ENCODE assay signal across 9 cellular contexts in genomic region chr17:39210093-39210434, GRCh38. TPM values are rescaled to one million over a fixed set of nuclear protein-coding genes. Genes with fewer than 3 reads are reported as not detected.
DNase-seq lines count a peak whose midpoint lies in the region; ATAC-seq and TF ChIP-seq lines count a peak whose summit lies in the region.
"Had no signal": no experiment of that assay in that cellular context is flagged by ENCODE, and none has a peak within 500 bp of the region (broad histone marks: within the 10 kb centered on the region; RNA-seq: fewer than 3 reads in every experiment).

No MANE protein-coding gene starts in this region.

- H3K9me3 Mint-ChIP-seq in activated naive CD4-positive, alpha-beta T cell treated with anti-CD3 and anti-CD28 coated beads, Interleukin-2, amount 10 ng/mL, durations not matched to agents 7 days and 5 days, result no peaks in the 10 kb centered on the region
- H3K9me3 Mint-ChIP-seq in memory B cell, result no peaks in the 10 kb centered on the region
- no peaks in the 10 kb centered on the region for H3K9me3 Mint-ChIP-seq in type B pancreatic cell

- no peak overlapping the region for H3K27ac Mint-ChIP-seq in activated naive CD4-positive, alpha-beta T cell treated with anti-CD3 and anti-CD28 coated beads, Interleukin-2, amount 10 ng/mL, durations not matched to agents 7 days and 5 days
- H3K27ac Mint-ChIP-seq in memory B cell (no peak overlapping the region), type B pancreatic cell (no peak overlapping the region)

- H3K27ac ChIP-seq in breast epithelium, result peak overlapping the region; percentile 88 to 89

- no peak for TF ChIP-seq POLR2A in breast epithelium (IDR thresholded peaks at IDR 0.05)

- H3K27me3 Mint-ChIP-seq in activated naive CD4-positive, alpha-beta T cell treated with anti-CD3 and anti-CD28 coated beads, Interleukin-2, amount 10 ng/mL, durations not matched to agents 7 days and 5 days, result peaks cover 74% of the 10 kb centered on the region
- peaks cover 11% of the 10 kb centered on the region for H3K27me3 Mint-ChIP-seq in memory B cell
- H3K27me3 Mint-ChIP-seq in type B pancreatic cell, result peaks cover 60% of the 10 kb centered on the region

- H3K27me3 ChIP-seq in breast epithelium, result no peaks in the 10 kb centered on the region

- no peak for TF ChIP-seq CTCF in breast epithelium (IDR thresholded peaks at IDR 0.05)
- TF ChIP-seq CTCF in type B pancreatic cell (conservative IDR thresholded peaks at IDR 0.05), result no peak

- H3K9me3 ChIP-seq in breast epithelium, result no peaks in the 10 kb centered on the region

- H3K4me3 Mint-ChIP-seq in activated naive CD4-positive, alpha-beta T cell treated with anti-CD3 and anti-CD28 coated beads, Interleukin-2, amount 10 ng/mL, durations not matched to agents 7 days and 5 days, result peak overlapping the region; percentile 45
- H3K4me3 Mint-ChIP-seq in memory B cell (peak overlapping the region; percentile 72), type B pancreatic cell (peak overlapping the region; percentile 52)

- ATAC-seq in memory B cell (ENCODE audit: low read depth) (no peak), HG03280 (IDR thresholded peaks at IDR 0.05; ENCODE audit: unreplicated experiment) (no peak)
- ATAC-seq: K562 had no signal

- intact Hi-C loops in breast epithelium (cut with DNase I; ENCODE audit: low total_unique reads), result no loop called here

- DNase-seq in activated naive CD4-positive, alpha-beta T cell treated with anti-CD3 and anti-CD28 coated beads, Interleukin-2, amount 10 ng/mL, durations not matched to agents 7 days and 5 days, result no peak
- DNase-seq in activated naive CD4-positive, alpha-beta T cell (lab: John Stamatoyannopoulos, UW), result no peak
- DNase-seq in breast epithelium (ENCODE audit: low spot score in 2 of 2), result no peak
- no peak for DNase-seq in memory B cell (ENCODE audit: low spot score in 2 of 2)
- no peak for DNase-seq in type B pancreatic cell (ENCODE audit: extremely low spot score, unreplicated experiment)
- DNase-seq in NCI-H774 (lab: John Stamatoyannopoulos, UW), result no peak
- DNase-seq in COR-L47 (lab: John Stamatoyannopoulos, UW), result no peak

- CTCF ChIA-PET in activated naive CD4-positive, alpha-beta T cell treated with anti-CD3 and anti-CD28 coated beads, Interleukin-2, amount 10 ng/mL, durations not matched to agents 7 days and 5 days (lab: Charles Lee), result interaction anchor here (6.1 to 8.2 kb wide), 3 partner anchors 22 to 35 kb away, joined by 74 to 162 read pairs (median 81); no protein-coding TSS in a partner anchor

- peaks cover 9 to 36% of the 10 kb centered on the region in 2 donors for H3K4me1 ChIP-seq in breast epithelium

- H3K4me3 ChIP-seq in breast epithelium, result peak overlapping the region; percentile 35 to 61 (median 36)
- H3K4me3 ChIP-seq: K562 had no signal

- no peaks in the 10 kb centered on the region for H3K36me3 Mint-ChIP-seq in activated naive CD4-positive, alpha-beta T cell treated with anti-CD3 and anti-CD28 coated beads, Interleukin-2, amount 10 ng/mL, durations not matched to agents 7 days and 5 days
- H3K36me3 Mint-ChIP-seq in memory B cell, result peaks cover under 1% of the 10 kb centered on the region
- no peaks in the 10 kb centered on the region for H3K36me3 Mint-ChIP-seq in type B pancreatic cell

- no peaks in the 10 kb centered on the region for H3K36me3 ChIP-seq in breast epithelium

- peaks cover 31% of the 10 kb centered on the region for H3K4me1 Mint-ChIP-seq in activated naive CD4-positive, alpha-beta T cell treated with anti-CD3 and anti-CD28 coated beads, Interleukin-2, amount 10 ng/mL, durations not matched to agents 7 days and 5 days
- peaks cover 29% of the 10 kb centered on the region for H3K4me1 Mint-ChIP-seq in memory B cell
- peaks cover 5% of the 10 kb centered on the region for H3K4me1 Mint-ChIP-seq in type B pancreatic cell (ENCODE audit: unreplicated experiment)

RNA-seq across cellular contexts. Expression of gene RPL19, which starts 10.0 kb away (rescaled TPM):
- total RNA-seq in breast epithelium, result 1,000 to 10,000 TPM; 2,817 to 3,666 (median 3,432) TPM
- total RNA-seq in type B pancreatic cell (ENCODE audit: low replicate concordance), result 1,605 and 1,703 TPM in 2 replicates

RNA-seq across cellular contexts. Expression of gene CACNB1, which starts 12.6 kb away (rescaled TPM):
- total RNA-seq in breast epithelium (10 to 100 TPM; 12.8 to 21.2 (median 13.9) TPM), type B pancreatic cell (ENCODE audit: low replicate concordance) (1.8 and 9.5 TPM in 2 replicates)

RNA-seq across cellular contexts. Expression of gene STAC2, which starts 15.7 kb away (rescaled TPM):
- 100 to 1,000 TPM in 1 of 3 donors, 10 to 100 TPM in 1, not detected in 1; 26.5 to 121 TPM for total RNA-seq in breast epithelium
- total RNA-seq in type B pancreatic cell (ENCODE audit: low replicate concordance), result 1.5 TPM in 1 of 2 replicates, not detected in the other
- total RNA-seq: K562 had no signal

RNA-seq across cellular contexts. Expression of gene ARL5C, which starts 44.1 kb away (rescaled TPM):
- total RNA-seq in breast epithelium, result not detected
- not detected in 2 replicates for total RNA-seq in type B pancreatic cell (ENCODE audit: low replicate concordance)
- total RNA-seq: K562 had no signal

RNA-seq across cellular contexts. Expression of gene PLXDC1, which starts 58.6 kb away (rescaled TPM):
- total RNA-seq in breast epithelium, result 10 to 100 TPM; 11.8 to 37.7 (median 23.1) TPM
- total RNA-seq in type B pancreatic cell (ENCODE audit: low replicate concordance), result 1.7 and 5.0 TPM in 2 replicates
- total RNA-seq: K562 had no signal
